Comparison of ENCODE assay signal across 18 cellular contexts in the genomic region with DNA sequence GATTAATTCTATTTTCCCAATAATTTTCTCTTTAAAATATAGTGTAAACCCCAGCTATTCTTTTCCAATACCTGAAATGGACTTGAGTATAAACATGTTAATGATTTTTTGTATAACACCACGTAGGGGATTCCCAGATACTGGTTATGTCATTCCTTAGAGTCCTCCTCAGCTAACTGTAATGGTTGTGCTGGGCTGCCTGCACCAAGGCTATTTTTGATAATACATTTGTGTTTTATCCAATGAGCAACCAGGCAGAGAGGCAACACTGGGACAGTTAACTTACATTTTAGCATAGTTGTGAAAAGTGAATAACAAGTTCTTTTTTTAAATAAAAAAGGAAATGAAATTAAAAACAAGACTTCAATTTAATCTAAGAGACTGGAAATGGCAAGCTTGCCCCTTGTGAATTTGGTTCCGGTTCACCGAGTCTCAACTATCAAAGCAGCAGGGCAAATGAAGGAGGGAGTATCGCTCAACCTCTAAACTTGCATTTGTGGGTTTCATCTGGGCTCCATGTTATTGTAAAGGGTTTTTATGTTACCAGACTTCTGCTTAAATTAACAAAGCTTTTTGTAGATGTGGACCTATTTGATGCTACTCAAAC.
"Had no signal": no experiment of that assay in that cellular context is flagged by ENCODE, and none has a peak within 500 bp of the region (broad histone marks: within the 10 kb centered on the region; RNA-seq: fewer than 3 reads in every experiment).

No MANE protein-coding gene starts in this region.

- H3K9me3 ChIP-seq: heart left ventricle, prostate gland, testis, upper lobe of left lung had no signal

- H3K27ac Mint-ChIP-seq: activated T-cell treated with anti-CD3 and anti-CD28 coated beads, Interleukin-2, amount 50 U/mL, for 72 hours had no signal

- H3K36me3 ChIP-seq: brain microvascular endothelial cell, heart left ventricle, prostate gland, upper lobe of left lung had no signal

- H3K27me3 ChIP-seq: brain microvascular endothelial cell, heart left ventricle, testis, upper lobe of left lung had no signal

- H3K27ac ChIP-seq: brain microvascular endothelial cell, heart left ventricle, prostate gland, testis, upper lobe of left lung had no signal

- ATAC-seq: activated T-cell treated with anti-CD3 and anti-CD28 coated beads, Interleukin-2, amount 50 U/mL, for 72 hours; heart left ventricle; left ventricle myocardium superior; right cardiac atrium had no signal

- H3K4me3 Mint-ChIP-seq: activated T-cell treated with anti-CD3 and anti-CD28 coated beads, Interleukin-2, amount 50 U/mL, for 72 hours had no signal

- DNase-seq: activated CD4-positive, CD25-positive, alpha-beta regulatory T cell treated with anti-CD3 and anti-CD28 coated beads, Interleukin-2, amount 50 U/mL, for 72 hours; activated CD8-positive, alpha-beta memory T cell treated with anti-CD3 and anti-CD28 coated beads for 24 hours; activated effector memory CD4-positive, alpha-beta T cell treated with anti-CD3 and anti-CD28 coated beads, Interleukin-2, amount 50 U/mL, for 16 hours; activated naive CD4-positive, alpha-beta T cell treated with anti-CD3 and anti-CD28 coated beads, Interleukin-2, amount 50 U/mL, for 16 hours; activated T-cell treated with anti-CD3 and anti-CD28 coated beads, Interleukin-2, amount 50 U/mL, for 72 hours; aorta; brain microvascular endothelial cell; central memory CD4-positive, alpha-beta T cell; heart left ventricle; kidney; left ventricle myocardium superior; mesenchymal stem cell; naive thymus-derived CD8-positive, alpha-beta T cell; right cardiac atrium; stimulated activated CD4-positive, alpha-beta T cell treated with anti-CD3 and anti-CD28 coated beads, Interleukin-2, amount 100 ng/mL, for 48 hours; testis; upper lobe of left lung had no signal

- H3K4me3 ChIP-seq: heart left ventricle, prostate gland, testis, upper lobe of left lung had no signal

- H3K27me3 Mint-ChIP-seq: naive thymus-derived CD8-positive, alpha-beta T cell had no signal

- H3K4me1 ChIP-seq: heart left ventricle, prostate gland, testis, upper lobe of left lung had no signal

- H3K9me3 Mint-ChIP-seq: activated T-cell treated with anti-CD3 and anti-CD28 coated beads, Interleukin-2, amount 50 U/mL, for 72 hours; naive thymus-derived CD8-positive, alpha-beta T cell had no signal
